12 cellular contexts compared by ENCODE assay signal in the genomic region with DNA sequence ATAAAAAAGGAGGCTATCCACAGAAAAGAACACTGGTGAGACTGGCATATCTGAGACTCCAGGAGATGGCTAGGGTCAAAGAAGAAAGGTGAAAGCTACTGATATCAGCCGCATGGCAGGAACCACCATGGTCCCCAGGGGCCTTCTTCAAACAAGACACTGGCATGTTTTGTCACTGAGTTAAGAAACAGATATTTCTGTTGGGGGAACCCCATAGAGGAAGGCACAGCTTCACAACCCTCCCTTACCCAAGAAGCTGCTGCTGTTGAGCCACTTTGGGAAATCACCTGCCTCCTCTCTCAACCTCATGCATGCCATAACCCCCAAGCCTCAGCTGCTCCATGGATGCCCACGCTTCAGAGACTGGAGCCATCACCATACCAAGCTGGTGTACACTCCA. TPM values are rescaled to one million over a fixed set of nuclear protein-coding genes. Genes with fewer than 3 reads are reported as not detected.
DNase-seq lines count a peak whose midpoint lies in the region; ATAC-seq and TF ChIP-seq lines count a peak whose summit lies in the region.
"Had no signal": no experiment of that assay in that cellular context is flagged by ENCODE, and none has a peak within 500 bp of the region (broad histone marks: within the 10 kb centered on the region; RNA-seq: fewer than 3 reads in every experiment).

No MANE protein-coding gene starts in this region.

- H3K27ac ChIP-seq in CD4-positive, alpha-beta T cell (ENCODE audit: low read depth, low read length): no peak overlapping the region
- H3K27ac ChIP-seq in transverse colon: no peak overlapping the region
- H3K27ac ChIP-seq: cardiac muscle cell had no signal

- H3K4me3 ChIP-seq in transverse colon: no peak overlapping the region
- H3K4me3 ChIP-seq: cardiac muscle cell had no signal

- no peak for TF ChIP-seq CTCF in CD4-positive, alpha-beta T cell (IDR thresholded peaks at IDR 0.05)
- TF ChIP-seq CTCF in transverse colon (IDR thresholded peaks at IDR 0.05): no peak

- H3K36me3 ChIP-seq in transverse colon: no peaks in the 10 kb centered on the region
- H3K36me3 ChIP-seq: cardiac muscle cell had no signal

- no peaks in the 10 kb centered on the region for H3K27me3 ChIP-seq in CD4-positive, alpha-beta T cell (ENCODE audit: control insufficient read depth, insufficient read depth, low read length)
- no peaks in the 10 kb centered on the region for H3K27me3 ChIP-seq in transverse colon
- H3K27me3 ChIP-seq: cardiac muscle cell had no signal

- no peak for ATAC-seq in CD4-positive, alpha-beta T cell (ENCODE audit: poor library complexity)
- peak; percentile 90 for ATAC-seq in GM19043 (IDR thresholded peaks at IDR 0.05; ENCODE audit: low read depth, unreplicated experiment)
- ATAC-seq in HG02840 (IDR thresholded peaks at IDR 0.05; ENCODE audit: low FRiP score, unreplicated experiment): peak; percentile 92

- peak overlapping the region; percentile 27 for H3K27ac Mint-ChIP-seq in CD4-positive, alpha-beta T cell
- peak overlapping the region; percentile 79 to 94 (median 91) for H3K27ac Mint-ChIP-seq in IgD-negative memory B cell

- no peaks in the 10 kb centered on the region for H3K9me3 Mint-ChIP-seq in CD4-positive, alpha-beta T cell
- H3K9me3 Mint-ChIP-seq in IgD-negative memory B cell: peaks cover 0 to 6% (median 0%) of the 10 kb centered on the region in 3 donors

- in situ Hi-C loops in transverse colon (cut with MboI; ENCODE audit: low pct_ligation_motif_present in 1 of 4, low pct_unique_long_range_greater_than_20kb in 1 of 4, low sequenced_read_pairs in 3 of 4): no loop called here

- peaks cover 15% of the 10 kb centered on the region for H3K4me1 Mint-ChIP-seq in CD4-positive, alpha-beta T cell (ENCODE audit: low read depth)
- H3K4me1 Mint-ChIP-seq in IgD-negative memory B cell: peaks cover 23 to 36% (median 29%) of the 10 kb centered on the region in 3 donors

- no peaks in the 10 kb centered on the region for H3K36me3 Mint-ChIP-seq in CD4-positive, alpha-beta T cell (ENCODE audit: low read depth)
- no peaks in the 10 kb centered on the region for H3K36me3 Mint-ChIP-seq in IgD-negative memory B cell

- WGBS in transverse colon (ENCODE audit: low coverage in 1 of 2), 2 donors: 80 to 100% methylated on average over 1 of the region's 2 CpGs

- intact Hi-C loops in CD4-positive, alpha-beta T cell (cut with DNase I, micrococcal nuclease): no loop called here
- intact Hi-C loops in transverse colon (cut with DNase I; ENCODE audit: low total_unique reads): no loop called here

- no peak for DNase-seq in CD4-positive, alpha-beta T cell
- DNase-seq in transverse colon (no peak), NCI-H1694 treated with DMSO at 0.1 percent for 48 hours (lab: John Stamatoyannopoulos, UW) (no peak), NCI-H128 (lab: John Stamatoyannopoulos, UW; ENCODE audit: unreplicated experiment) (no peak), HT-29 (ENCODE audit: low spot score) (no peak)
- DNase-seq: NCI-H2171 treated with DMSO at 0.1 percent for 48 hours, SW 1271 had no signal

- no peaks in the 10 kb centered on the region for H3K27me3 Mint-ChIP-seq in CD4-positive, alpha-beta T cell
- H3K27me3 Mint-ChIP-seq in IgD-negative memory B cell: no peaks in the 10 kb centered on the region

- no peak for TF ChIP-seq POLR2A in transverse colon (IDR thresholded peaks at IDR 0.05)

- H3K4me1 ChIP-seq in transverse colon: peaks cover 0 to 6% (median 2%) of the 10 kb centered on the region in 4 donors

- no peaks in the 10 kb centered on the region for H3K9me3 ChIP-seq in CD4-positive, alpha-beta T cell (ENCODE audit: control insufficient read depth, low read length)
- H3K9me3 ChIP-seq in transverse colon: no peaks in the 10 kb centered on the region

- CTCF ChIA-PET in CD4-positive, alpha-beta T cell (lab: Charles Lee): no interaction called here

- no peak for TF ChIP-seq EP300 in transverse colon (IDR thresholded peaks at IDR 0.05; ENCODE audit: low read depth)

- H3K4me3 Mint-ChIP-seq in CD4-positive, alpha-beta T cell: no peak overlapping the region
- H3K4me3 Mint-ChIP-seq in IgD-negative memory B cell: peak overlapping the region in 3 of 4 donors; percentile 6 to 74 (median 51)

- POLR2A ChIA-PET in CD4-positive, alpha-beta T cell (lab: Charles Lee): no interaction called here

RNA-seq across cellular contexts. Expression of a gene that starts 13.3 kb away (rescaled TPM):
- total RNA-seq in CD4-positive, alpha-beta T cell: not detected
- polyA plus RNA-seq in IgD-negative memory B cell: not detected
- 100 to 1,000 TPM in 1 of 4 donors, 10 to 100 TPM in 3; 15.7 to 146 (median 34.7) TPM for total RNA-seq in transverse colon
- total RNA-seq in HT-29 (2014; rRNA removed; shearing (Covaris generic)): not detected in 2 replicates
- total RNA-seq: cardiac muscle cell, lower leg skin had no signal
- polyA plus RNA-seq: cardiac muscle cell had no signal

Comparison
In these comparisons a context has a peak if more than half of its experiments do, and no peak if none do; other contexts are left out.
1. RNA of a gene that starts 13.3 kb away (total RNA-seq): 15.7 to 146 TPM in transverse colon; not detected in CD4-positive, alpha-beta T cell and not detected in HT-29; every median in the first group is over 10 times any median in the second.